In genomic region chr13:36612242-36612641, GRCh38 we compare ENCODE assay signal across 21 cellular contexts.
DNase-seq lines count a peak whose midpoint lies in the region; ATAC-seq and TF ChIP-seq lines count a peak whose summit lies in the region.
"Had no signal": no experiment of that assay in that cellular context is flagged by ENCODE, and none has a peak within 500 bp of the region (broad histone marks: within the 10 kb centered on the region; RNA-seq: fewer than 3 reads in every experiment).

No MANE protein-coding gene starts in this region.

- H3K9ac ChIP-seq in parathyroid adenoma: no peak overlapping the region

- ATAC-seq in CD8-positive, alpha-beta T cell: no peak
- ATAC-seq: K562, PC-3 had no signal

- peak overlapping the region; percentile 46 for H2AFZ ChIP-seq in parathyroid adenoma

- peak; percentile 25 for DNase-seq in ELF-1 (ENCODE audit: low read depth, low spot score)
- peak; percentile 8 to 40 for DNase-seq in SJCRH30
- DNase-seq in iPS-NIHi11 (ENCODE audit: low spot score): peak; percentile 15
- no peak for DNase-seq in ovary
- DNase-seq in coronary artery (ENCODE audit: low spot score): no peak
- no peak for DNase-seq in CD8-positive, alpha-beta T cell
- DNase-seq: 8988T, ACHN, BE2C, DMS153, DND-41, GOT3, MV-4-11, NCI-H1105, NCI-H1436 treated with DMSO at 0.1 percent for 48 hours, NCI-H187 treated with DMSO at 0.1 percent for 48 hours, NCI-H524 treated with DMSO at 0.1 percent for 48 hours, NCI-H774, PC-3 had no signal

- CTCF ChIA-PET in CD8-positive, alpha-beta T cell (lab: Charles Lee): no interaction called here

- intact Hi-C loops in ovary (cut with DNase I): no loop called here
- intact Hi-C loops in CD8-positive, alpha-beta T cell (cut with DNase I, micrococcal nuclease): no loop called here

- no peaks in the 10 kb centered on the region for H3K36me3 Mint-ChIP-seq in CD8-positive, alpha-beta T cell

- H3K4me2 ChIP-seq in parathyroid adenoma (ENCODE audit: low read length): no peak overlapping the region

- H3K9me3 Mint-ChIP-seq in CD8-positive, alpha-beta T cell: no peaks in the 10 kb centered on the region

- no peak for TF ChIP-seq POLR2A in ovary (IDR thresholded peaks at IDR 0.05)

- H3K27me3 ChIP-seq in SJCRH30 (no peaks in the 10 kb centered on the region), parathyroid adenoma (ENCODE audit: control insufficient read depth, insufficient read depth, low read length) (no peaks in the 10 kb centered on the region), ovary (no peaks in the 10 kb centered on the region)
- no peaks in the 10 kb centered on the region for H3K27me3 ChIP-seq in CD8-positive, alpha-beta T cell (ENCODE audit: insufficient read depth, low read length)

- H3K4me3 ChIP-seq in SJCRH30: no peak overlapping the region
- no peak overlapping the region for H3K4me3 ChIP-seq in parathyroid adenoma (ENCODE audit: low read depth, low read length)
- no peak overlapping the region for H3K4me3 ChIP-seq in ovary
- H3K4me3 ChIP-seq in coronary artery: no peak overlapping the region
- no peak overlapping the region for H3K4me3 ChIP-seq in CD8-positive, alpha-beta T cell (ENCODE audit: low read depth, low read length)
- H3K4me3 ChIP-seq: K562 had no signal

- 56 to 64% (median 61%) methylated on average over 4 of the region's 4 CpGs for WGBS in ovary, 3 donors

- POLR2A ChIA-PET in CD8-positive, alpha-beta T cell (lab: Charles Lee): no interaction called here

- H3K4me3 Mint-ChIP-seq in CD8-positive, alpha-beta T cell: no peak overlapping the region

- H3K79me2 ChIP-seq in parathyroid adenoma: no peaks in the 10 kb centered on the region

- H3K27ac ChIP-seq in SJCRH30 (no peak overlapping the region), parathyroid adenoma (no peak overlapping the region), ovary (no peak overlapping the region), coronary artery (no peak overlapping the region)
- H3K27ac ChIP-seq in CD8-positive, alpha-beta T cell (ENCODE audit: low read depth, low read length): no peak overlapping the region

- no peaks in the 10 kb centered on the region for H3K4me1 Mint-ChIP-seq in CD8-positive, alpha-beta T cell (ENCODE audit: low read depth)

- no peaks in the 10 kb centered on the region for H3K36me3 ChIP-seq in SJCRH30
- no peaks in the 10 kb centered on the region for H3K36me3 ChIP-seq in parathyroid adenoma (ENCODE audit: control insufficient read depth, insufficient read depth, low read length)
- no peaks in the 10 kb centered on the region for H3K36me3 ChIP-seq in ovary
- no peaks in the 10 kb centered on the region for H3K36me3 ChIP-seq in CD8-positive, alpha-beta T cell (ENCODE audit: insufficient read depth, low read length)
- H3K36me3 ChIP-seq: BE2C had no signal

- no peak for TF ChIP-seq CTCF in parathyroid adenoma (IDR thresholded peaks at IDR 0.05)
- TF ChIP-seq CTCF in ovary (IDR thresholded peaks at IDR 0.05): no peak
- no peak for TF ChIP-seq CTCF in coronary artery (IDR thresholded peaks at IDR 0.05)
- TF ChIP-seq CTCF in CD8-positive, alpha-beta T cell (IDR thresholded peaks at IDR 0.05): no peak

- no peaks in the 10 kb centered on the region for H3K9me3 ChIP-seq in SJCRH30 (replicated peaks)
- H3K9me3 ChIP-seq in parathyroid adenoma (ENCODE audit: control insufficient read depth, low read length): no peaks in the 10 kb centered on the region
- H3K9me3 ChIP-seq in ovary: no peaks in the 10 kb centered on the region
- no peaks in the 10 kb centered on the region for H3K9me3 ChIP-seq in CD8-positive, alpha-beta T cell (ENCODE audit: low read length)
- H3K9me3 ChIP-seq: BE2C had no signal

- no peak overlapping the region for H3K27ac Mint-ChIP-seq in CD8-positive, alpha-beta T cell

- no peaks in the 10 kb centered on the region for H3K4me1 ChIP-seq in SJCRH30
- peaks cover 5% of the 10 kb centered on the region for H3K4me1 ChIP-seq in parathyroid adenoma
- H3K4me1 ChIP-seq in ovary (ENCODE audit: insufficient read depth): no peaks in the 10 kb centered on the region
- no peaks in the 10 kb centered on the region for H3K4me1 ChIP-seq in CD8-positive, alpha-beta T cell (ENCODE audit: insufficient read depth, low read length)
- H3K4me1 ChIP-seq: BE2C had no signal

- no peak for TF ChIP-seq EP300 in ovary (IDR thresholded peaks at IDR 0.05)

- H3K27me3 Mint-ChIP-seq in CD8-positive, alpha-beta T cell (ENCODE audit: low read depth): peaks cover 3% of the 10 kb centered on the region

Comparison
In these comparisons a context has a peak if more than half of its experiments do, and no peak if none do; other contexts are left out.
1. DNase-seq: peak in ELF-1 (single experiment), SJCRH30 (2 of 2) and iPS-NIHi11 (single experiment); none in ovary (0 of 5), coronary artery (single experiment) and CD8-positive, alpha-beta T cell (0 of 7).